2 cellular contexts compared by ENCODE assay signal in genomic region chr13:77055158-77055557, GRCh38.
TF ChIP-seq lines count a peak whose summit lies in the region.

No MANE protein-coding gene starts in this region.

TF ChIP-seq in liver, 16 proteins besides CTCF, POLR2A, EP300 and RAD21:
- TF ChIP-seq REST (IDR thresholded peaks at IDR 0.05) (no peak), SP1 (IDR thresholded peaks at IDR 0.05) (peak; percentile 60), EGR1 (IDR thresholded peaks at IDR 0.05; ENCODE audit: low read depth in 2 of 2) (no peak), TAF1 (conservative IDR thresholded peaks at IDR 0.05) (no peak), GABPA (IDR thresholded peaks at IDR 0.05 in 1 of 2, conservative IDR thresholded peaks at IDR 0.05 in 1 of 2) (no peak), FOXA2 (IDR thresholded peaks at IDR 0.05) (peak; percentile 92), RXRA (IDR thresholded peaks at IDR 0.05) (peak; percentile 32 to 68), NR2F2 (IDR thresholded peaks at IDR 0.05) (no peak), HNF4G (IDR thresholded peaks at IDR 0.05) (no peak), ZBTB33 (IDR thresholded peaks at IDR 0.05) (peak; percentile 27), MAX (IDR thresholded peaks at IDR 0.05) (peak; percentile 49), JUND (IDR thresholded peaks at IDR 0.05) (peak in 1 of 2 donors; percentile 66), ATF3 (IDR thresholded peaks at IDR 0.05) (no peak), YY1 (IDR thresholded peaks at IDR 0.05) (no peak), HNF4A (conservative IDR thresholded peaks at IDR 0.05) (peak; percentile 40 to 60), FOXA1 (IDR thresholded peaks at IDR 0.05) (peak; percentile 87)

TF ChIP-seq in HepG2, 621 proteins besides CTCF, POLR2A, EP300 and RAD21 (continued from another document):
- no peak for TF ChIP-seq MYPOP (CRISPR knock-in tag; IDR thresholded peaks at IDR 0.05)
- TF ChIP-seq E2F5 (CRISPR knock-in tag; conservative IDR thresholded peaks at IDR 0.05): no peak
- TF ChIP-seq BCL6 (CRISPR knock-in tag; IDR thresholded peaks at IDR 0.05): no peak
- TF ChIP-seq KDM5A (IDR thresholded peaks at IDR 0.05; ENCODE audit: borderline replicate concordance, low read length): no peak
- TF ChIP-seq EEA1 (CRISPR knock-in tag; IDR thresholded peaks at IDR 0.05; ENCODE audit: borderline replicate concordance): no peak
- TF ChIP-seq JUNB (CRISPR knock-in tag; IDR thresholded peaks at IDR 0.05; ENCODE audit: borderline replicate concordance): no peak
- no peak for TF ChIP-seq PBX3 (CRISPR knock-in tag; IDR thresholded peaks at IDR 0.05; ENCODE audit: borderline replicate concordance)
- no peak for TF ChIP-seq ZSCAN5A (CRISPR knock-in tag; IDR thresholded peaks at IDR 0.05; ENCODE audit: borderline replicate concordance)
- no peak for TF ChIP-seq PLRG1 (conservative IDR thresholded peaks at IDR 0.05)
- no peak for TF ChIP-seq ZNF547 (CRISPR knock-in tag; IDR thresholded peaks at IDR 0.05)
- no peak for TF ChIP-seq ZNF652 (CRISPR knock-in tag; IDR thresholded peaks at IDR 0.05; ENCODE audit: borderline replicate concordance, low read depth)
- no peak for TF ChIP-seq ZNF503 (CRISPR knock-in tag; IDR thresholded peaks at IDR 0.05)
- no peak for TF ChIP-seq USF2 (IDR thresholded peaks at IDR 0.05; ENCODE audit: low read depth, low read length)
- TF ChIP-seq USF2 (CRISPR knock-in tag; IDR thresholded peaks at IDR 0.05; ENCODE audit: borderline replicate concordance): no peak
- TF ChIP-seq ZNF333 (CRISPR knock-in tag; IDR thresholded peaks at IDR 0.05; ENCODE audit: borderline replicate concordance): no peak
- TF ChIP-seq MED8 (CRISPR knock-in tag; IDR thresholded peaks at IDR 0.05; ENCODE audit: insufficient replicate concordance): no peak
